16 cellular contexts compared by ENCODE assay signal in the genomic region with DNA sequence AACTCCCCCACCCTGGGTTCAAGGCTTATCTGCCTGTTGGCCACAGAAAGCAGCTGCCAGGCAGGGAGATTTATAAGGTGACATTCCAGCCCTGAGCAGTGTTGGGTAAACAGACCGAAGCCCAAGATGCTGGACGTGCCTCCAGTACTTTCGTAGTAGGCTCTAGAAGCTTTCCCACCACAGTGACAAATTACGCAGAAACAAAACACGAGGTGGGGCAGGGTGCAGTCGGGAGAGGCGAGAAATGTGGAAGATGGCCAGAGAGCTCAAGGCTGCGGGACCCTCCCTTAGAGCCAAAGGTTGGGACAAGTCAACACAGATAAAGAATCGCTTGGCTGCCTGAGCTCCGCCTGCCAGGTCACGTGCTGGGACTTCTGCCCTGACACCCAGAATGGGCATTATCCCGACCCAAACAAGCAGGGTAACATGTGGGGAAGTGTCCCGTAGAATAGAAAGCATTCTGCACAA. TPM values are rescaled to one million over a fixed set of nuclear protein-coding genes. Genes with fewer than 3 reads are reported as not detected.
DNase-seq lines count a peak whose midpoint lies in the region; ATAC-seq, FAIRE-seq and TF ChIP-seq lines count a peak whose summit lies in the region.
"Had no signal": no experiment of that assay in that cellular context is flagged by ENCODE, and none has a peak within 500 bp of the region (broad histone marks: within the 10 kb centered on the region; RNA-seq: fewer than 3 reads in every experiment).

No MANE protein-coding gene starts in this region.

- no peak for FAIRE-seq in GM12892 (lab: Jason Lieb, UNC)

- H3K27ac ChIP-seq in VCaP (peak overlapping the region; percentile 14), mesodermal cell (ENCODE audit: low read depth, low read length, severe bottlenecking) (peak overlapping the region; percentile 46), suprapubic skin (peak overlapping the region; percentile 32)
- H3K27ac ChIP-seq: cardiac muscle cell had no signal

- TF ChIP-seq POLR2A in suprapubic skin (IDR thresholded peaks at IDR 0.05), result no peak
- TF ChIP-seq POLR2A in GM12892 (IDR thresholded peaks at IDR 0.05; ENCODE audit: low read depth, low read length), result no peak

- 91 to 96% methylated on average over 13 of the region's 13 CpGs for WGBS in mesodermal cell (ENCODE audit: insufficient coverage in 2 of 2), 2 experiments
- 46% methylated on average over 13 of the region's 13 CpGs for WGBS in suprapubic skin

- no peaks in the 10 kb centered on the region for H3K27me3 ChIP-seq in suprapubic skin
- H3K27me3 ChIP-seq: cardiac muscle cell had no signal

- H3K4me3 ChIP-seq in fibroblast of villous mesenchyme (ENCODE audit: low read depth, low read length) (peak overlapping the region; percentile 18), mesodermal cell (ENCODE audit: extremely low read depth, insufficient read depth, low read length, poor library complexity, severe bottlenecking) (no peak overlapping the region), suprapubic skin (peak overlapping the region; percentile 13)
- H3K4me3 ChIP-seq: cardiac muscle cell had no signal

- TF ChIP-seq CTCF in VCaP (conservative IDR thresholded peaks at IDR 0.05) (no peak), fibroblast of villous mesenchyme (IDR thresholded peaks at IDR 0.05; ENCODE audit: insufficient read depth, low read depth, low read length) (no peak), suprapubic skin (IDR thresholded peaks at IDR 0.05) (no peak)

- TF ChIP-seq EP300 in suprapubic skin (IDR thresholded peaks at IDR 0.05), result no peak

- DNase-seq in fibroblast of villous mesenchyme (ENCODE audit: low read depth) (peak; percentile 83), suprapubic skin (ENCODE audit: low spot score in 2 of 2) (no peak), GM12892 (ENCODE audit: insufficient read length) (no peak), epidermal melanocyte (ENCODE audit: insufficient read length, low spot score) (no peak)
- no peak for DNase-seq in stimulated activated CD4-positive, alpha-beta T cell treated with anti-CD3 and anti-CD28 coated beads, Interleukin-1b, Interleukin-23, amount 100 ng/mL, for 48 hours
- DNase-seq: activated CD8-positive, alpha-beta T cell treated with anti-CD3 and anti-CD28 coated beads for 36 hours; activated naive CD4-positive, alpha-beta T cell; DMS 273 treated with DMSO at 0.1 percent for 48 hours; naive thymus-derived CD4-positive, alpha-beta T cell; NCI-H526; stimulated activated CD4-positive, alpha-beta T cell treated with anti-CD3 and anti-CD28 coated beads, Interleukin-12 subunit alpha, Interleukin-12 subunit beta, amount 100 ng/mL, for 4 hours had no signal

- H3K9me3 ChIP-seq in mesodermal cell (ENCODE audit: control insufficient read depth, low read length) (no peaks in the 10 kb centered on the region), suprapubic skin (no peaks in the 10 kb centered on the region)

- ATAC-seq in HG03469 (IDR thresholded peaks at IDR 0.05; ENCODE audit: unreplicated experiment), result no peak
- ATAC-seq: activated CD8-positive, alpha-beta T cell treated with anti-CD3 and anti-CD28 coated beads for 36 hours; naive thymus-derived CD4-positive, alpha-beta T cell; Panc1 had no signal

- H3K36me3 ChIP-seq in mesodermal cell (ENCODE audit: control insufficient read depth, insufficient read depth, low read length), result no peaks in the 10 kb centered on the region
- H3K36me3 ChIP-seq in suprapubic skin, result no peaks in the 10 kb centered on the region
- H3K36me3 ChIP-seq: cardiac muscle cell had no signal

- no peaks in the 10 kb centered on the region for H3K4me1 ChIP-seq in mesodermal cell (ENCODE audit: control insufficient read depth, insufficient read depth, low read length, poor library complexity, severe bottlenecking)
- H3K4me1 ChIP-seq in suprapubic skin, result peaks cover 21% of the 10 kb centered on the region

RNA-seq across cellular contexts. Expression of a gene that starts 41.0 kb away (rescaled TPM):
- total RNA-seq in fibroblast of villous mesenchyme (0.43 and 1.3 TPM in 2 replicates), suprapubic skin (100 to 1,000 TPM in 1 of 4 donors, 10 to 100 TPM in 3; 31.3 to 124 (median 60.2) TPM)
- 28.2 TPM for polyA plus RNA-seq in mesodermal cell (2013, experiment 1 of 2)
- polyA plus RNA-seq in mesodermal cell (2013, experiment 2 of 2), result 25.3 TPM
- polyA plus RNA-seq in GM12892 (2012; ENCODE audit: missing spikeins), result not detected
- total RNA-seq: activated CD8-positive, alpha-beta T cell treated with anti-CD3 and anti-CD28 coated beads for 36 hours had no signal
- polyA plus RNA-seq: naive thymus-derived CD4-positive, alpha-beta T cell had no signal

Comparison
In these comparisons a context has a peak if more than half of its experiments do, and no peak if none do; other contexts are left out.
1. RNA of a gene that starts 41.0 kb away (total RNA-seq): 31.3 to 124 TPM in suprapubic skin; 0.43 to 1.3 TPM in fibroblast of villous mesenchyme; every median in the first group is over 10 times any median in the second.
2. Peak in every context shown above with its lines, with median percentiles within 50 percentile points of each other: H3K27ac ChIP-seq.